ENCODE assay signal across 1 cellular context in genomic region chr2:41879367-41879871, GRCh38.
TF ChIP-seq lines count a peak whose summit lies in the region.

No MANE protein-coding gene starts in this region.

TF ChIP-seq in SK-N-SH, 30 proteins besides CTCF, POLR2A, EP300 and RAD21 (continued from another document):
- TF ChIP-seq TEAD4 (IDR thresholded peaks at IDR 0.05; ENCODE audit: borderline replicate concordance, insufficient read depth) (no peak), GABPA (IDR thresholded peaks at IDR 0.05; ENCODE audit: low read depth) (no peak), ELF1 (IDR thresholded peaks at IDR 0.05) (no peak)
- TF ChIP-seq, protein P1, sequence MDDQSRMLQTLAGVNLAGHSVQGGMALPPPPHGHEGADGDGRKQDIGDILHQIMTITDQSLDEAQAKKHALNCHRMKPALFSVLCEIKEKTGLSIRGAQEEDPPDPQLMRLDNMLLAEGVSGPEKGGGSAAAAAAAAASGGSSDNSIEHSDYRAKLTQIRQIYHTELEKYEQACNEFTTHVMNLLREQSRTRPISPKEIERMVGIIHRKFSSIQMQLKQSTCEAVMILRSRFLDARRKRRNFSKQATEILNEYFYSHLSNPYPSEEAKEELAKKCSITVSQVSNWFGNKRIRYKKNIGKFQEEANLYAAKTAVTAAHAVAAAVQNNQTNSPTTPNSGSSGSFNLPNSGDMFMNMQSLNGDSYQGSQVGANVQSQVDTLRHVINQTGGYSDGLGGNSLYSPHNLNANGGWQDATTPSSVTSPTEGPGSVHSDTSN (IDR thresholded peaks at IDR 0.05) = no peak
